8 cellular contexts compared by ENCODE assay signal in the genomic region with DNA sequence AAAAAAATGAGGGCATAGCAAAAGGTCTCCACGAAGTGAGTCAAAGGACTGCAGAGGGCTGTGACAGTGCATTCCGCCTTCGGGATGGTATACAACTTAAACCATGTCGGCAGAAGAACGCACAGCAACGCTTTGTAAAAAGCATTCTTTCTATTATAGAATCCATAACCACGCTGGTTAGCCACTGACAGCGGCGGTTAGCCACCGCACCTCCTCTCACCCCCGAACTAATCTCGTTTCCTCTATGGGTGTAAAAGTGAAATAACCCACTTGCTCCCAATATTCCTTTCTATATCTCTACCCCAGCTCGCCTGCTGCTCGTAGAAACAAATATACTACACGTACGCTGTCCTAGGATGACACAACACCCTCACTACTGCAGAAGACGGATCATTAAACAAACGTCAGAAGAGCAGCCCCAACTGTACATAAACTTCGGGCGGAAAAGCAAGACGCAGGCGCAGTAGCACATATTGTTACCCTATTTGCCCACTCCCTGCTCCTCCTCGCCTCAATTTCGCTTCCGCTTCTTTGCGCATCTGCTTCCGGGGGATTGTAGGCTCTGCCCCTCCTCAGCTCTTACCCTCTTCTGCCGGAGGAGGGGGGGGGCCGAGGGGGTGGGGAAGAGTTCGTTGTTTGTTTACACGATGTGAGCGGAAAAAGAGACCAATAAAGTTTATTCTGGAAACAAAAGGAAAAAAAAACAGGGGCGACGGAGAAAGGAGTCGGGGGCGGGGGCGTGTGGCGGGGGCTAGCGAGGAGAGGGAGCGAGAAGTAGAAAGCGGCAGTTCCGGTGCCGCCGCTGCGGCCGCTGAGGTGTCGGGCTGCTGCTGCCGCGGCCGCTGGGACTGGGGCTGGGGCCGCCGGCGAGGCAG. TPM values are rescaled to one million over a fixed set of nuclear protein-coding genes. Genes with fewer than 3 reads are reported as not detected.
DNase-seq lines count a peak whose midpoint lies in the region; ATAC-seq, FAIRE-seq and TF ChIP-seq lines count a peak whose summit lies in the region.

PIK3CA (plus strand) TSS at position 787 of the 875 bp plus-strand sequence. CDS start 50,469 bp downstream, outside the sequence.

- no peak for FAIRE-seq in bronchial epithelial cell (lab: Jason Lieb, UNC)

- TF ChIP-seq CTCF in AG04449 (IDR thresholded peaks at IDR 0.05; ENCODE audit: insufficient read depth, low read length, missing control alignments) (no peak), WI38 (IDR thresholded peaks at IDR 0.05; ENCODE audit: low read depth, low read length) (no peak), bronchial epithelial cell (IDR thresholded peaks at IDR 0.05; ENCODE audit: insufficient read depth, low read length, severe bottlenecking) (no peak), spleen (IDR thresholded peaks at IDR 0.05 in 8 of 11, conservative IDR thresholded peaks at IDR 0.05 in 3 of 11) (no peak)

- peaks cover 4 to 46% (median 41%) of the 10 kb centered on the region in 6 donors for H3K4me1 ChIP-seq in spleen

- intact Hi-C loops in spleen (cut with DNase I; ENCODE audit: low total_unique reads): loop anchor here (5.0 kb wide), 1 partner anchor 169 kb away; no protein-coding TSS in a partner anchor

- peak; percentile 91 for DNase-seq in AG04449 (ENCODE audit: low read depth, low spot score)
- DNase-seq in NCI-H2227 treated with DMSO at 0.1 percent for 48 hours (lab: John Stamatoyannopoulos, UW): peak; percentile 98
- peak; percentile 96 for DNase-seq in bronchial epithelial cell (ENCODE audit: low read depth)
- peak; percentile 100 for DNase-seq in inferior parietal cortex (ENCODE audit: extremely low spot score)
- DNase-seq in spleen: peak; percentile 97

- POLR2A ChIA-PET in AG04449 (lab: Yijun Ruan, JAX): interaction anchor here (0.6 to 1.3 kb wide), 5 partner anchors 33 to 114 kb away, joined by 3 read pairs; no protein-coding TSS in a partner anchor

- no peaks in the 10 kb centered on the region for H3K9me3 ChIP-seq in spleen

- H3K36me3 ChIP-seq in bronchial epithelial cell (ENCODE audit: control insufficient read depth, insufficient read depth, low read length): no peaks in the 10 kb centered on the region
- H3K36me3 ChIP-seq in spleen: no peaks in the 10 kb centered on the region

- TF ChIP-seq POLR2A in spleen (IDR thresholded peaks at IDR 0.05): peak; percentile 43 to 88 (median 64)

- ATAC-seq in GM18907 (IDR thresholded peaks at IDR 0.05; ENCODE audit: unreplicated experiment): peak; percentile 85
- peak; percentile 78 for ATAC-seq in HG03159 (IDR thresholded peaks at IDR 0.05; ENCODE audit: unreplicated experiment)

- peak within 1 kb of the TSS; percentile 96 to 100 (median 100) for H3K27ac ChIP-seq in spleen

- H3K27me3 ChIP-seq in bronchial epithelial cell (ENCODE audit: control insufficient read depth, insufficient read depth, low read length) (no peaks in the 10 kb centered on the region), spleen (replicated peaks in 1 of 7) (no peaks in the 10 kb centered on the region)

- H3K4me3 ChIP-seq in AG04449 (ENCODE audit: low read depth, low read length): peak within 1 kb of the TSS; percentile 69
- peak within 1 kb of the TSS; percentile 90 for H3K4me3 ChIP-seq in WI38 (ENCODE audit: low read depth, low read length)
- H3K4me3 ChIP-seq in bronchial epithelial cell (ENCODE audit: low read depth, low read length): peak within 1 kb of the TSS; percentile 95
- H3K4me3 ChIP-seq in spleen: peak within 1 kb of the TSS; percentile 71 to 91 (median 83)

- CTCF ChIA-PET in AG04449 (lab: Yijun Ruan, JAX): interaction anchor here (0.7 to 3.3 kb wide), 20 partner anchors 11 to 173 kb away, joined by 3 to 27 read pairs (median 5); partner anchors contain the start of gene ZMAT3

- WGBS in spleen, 5 donors: 0 to 1% (median 0%) methylated on average over 46 to 53 of the region's 53 CpGs

RNA-seq across cellular contexts. Expression of gene PIK3CA, which starts in this region (rescaled TPM):
- total RNA-seq in bronchial epithelial cell: 15.9 and 20.3 TPM in 2 replicates
- total RNA-seq in spleen: 10 to 100 TPM; 28.3 to 40.2 (median 32.0) TPM
- polyA plus RNA-seq in spleen: 1 to 10 TPM; 4.9 to 6.2 (median 5.5) TPM

Comparison
In these comparisons a context has a peak if more than half of its experiments do, and no peak if none do; other contexts are left out.
1. Peak in every context shown above with its lines: DNase-seq, ATAC-seq, H3K4me3 ChIP-seq and H3K27ac ChIP-seq.